8 cellular contexts compared by ENCODE assay signal in genomic region chr18:24014062-24014985, GRCh38. TPM values are rescaled to one million over a fixed set of nuclear protein-coding genes. Genes with fewer than 3 reads are reported as not detected.
A peak's percentile ranks its signal among the peaks of the same experiment; 100 is the strongest.
DNase-seq lines count a peak whose midpoint lies in the region; ATAC-seq and TF ChIP-seq lines count a peak whose summit lies in the region.

Gene TTC39C, plus strand, starts transcription at chr18:24014754. Its CDS starts 118 bp downstream, at chr18:24014872.

- DNase-seq in GF-D8 (lab: John Stamatoyannopoulos, UW) (peak; percentile 68), HCT116 (ENCODE audit: low read depth, low spot score) (peak; percentile 13), NCI-H1105 treated with DMSO at 0.1 percent for 48 hours (lab: John Stamatoyannopoulos, UW) (peak; percentile 36), WERI-Rb-1 (peak; percentile 72), MCF 10A (ENCODE audit: unreplicated experiment) (peak; percentile 70), islet precursor cell (peak; percentile 80), globus pallidus (ENCODE audit: low spot score) (no peak)
- peak; percentile 69 to 86 (median 83) for DNase-seq in stimulated activated CD4-positive, alpha-beta T cell treated with anti-CD3 and anti-CD28 coated beads, Interleukin-12 subunit alpha, Interleukin-12 subunit beta, amount 100 ng/mL, for 48 hours (ENCODE audit: low read depth in 2 of 3, low spot score in 1 of 3)

- H3K9me2 ChIP-seq in HCT116 (ENCODE audit: insufficient read depth): no peaks in the 10 kb centered on the region

- ATAC-seq in HCT116: peak; percentile 79

- H3K79me2 ChIP-seq in HCT116 (ENCODE audit: insufficient read depth, low read length): peaks cover 29% of the 10 kb centered on the region

- H3K36me3 ChIP-seq in HCT116 (ENCODE audit: control insufficient read depth in 1 of 2, insufficient read depth in 2 of 2, low read length in 2 of 2) (no peaks in the 10 kb centered on the region), WERI-Rb-1 (0 out of 2 replicates have a peak, but pooled peaks cover 3% of the 10 kb centered on the region)

- H3K9me3 ChIP-seq in HCT116 (ENCODE audit: control insufficient read depth in 1 of 2, insufficient read depth in 1 of 2, low read depth in 1 of 2, low read length in 2 of 2) (no peaks in the 10 kb centered on the region), WERI-Rb-1 (ENCODE audit: severe bottlenecking) (no peaks in the 10 kb centered on the region)

- TF ChIP-seq CTCF in HCT116 (IDR thresholded peaks at IDR 0.05 in 2 of 3, conservative IDR thresholded peaks at IDR 0.05 in 1 of 3; ENCODE audit: borderline replicate concordance in 1 of 3, insufficient read depth in 1 of 3, low read depth in 2 of 3, low read length in 2 of 3): no peak
- TF ChIP-seq CTCF in WERI-Rb-1 (IDR thresholded peaks at IDR 0.05; ENCODE audit: low read depth, low read length): no peak
- no peak for TF ChIP-seq CTCF in MCF 10A (IDR thresholded peaks at IDR 0.05; ENCODE audit: unreplicated experiment)

- H3K27me3 ChIP-seq in HCT116 (ENCODE audit: insufficient read depth, low read length) (no peaks in the 10 kb centered on the region), WERI-Rb-1 (ENCODE audit: insufficient read depth, low read depth, severe bottlenecking) (no peaks in the 10 kb centered on the region)

- no peaks in the 10 kb centered on the region for H3K9me3 Mint-ChIP-seq in MCF 10A (ENCODE audit: unreplicated experiment)

- BruUV-seq in HCT116 (replicated peaks; lab: Mats Ljungman, UMichigan) (no TSS peak), MCF 10A (replicated peaks; lab: Mats Ljungman, UMichigan) (TSS peak; percentile 37)

- H3K4me1 Mint-ChIP-seq in MCF 10A (ENCODE audit: insufficient read depth, unreplicated experiment): peaks cover 23% of the 10 kb centered on the region

- H3K27ac ChIP-seq in HCT116 (ENCODE audit: low read depth, low read length) (peak within 1 kb of the TSS; percentile 76), WERI-Rb-1 (peak within 1 kb of the TSS; percentile 62)

- POLR2A ChIA-PET in HCT116 (lab: Charles Lee) (interaction anchor here (1.8 kb wide), 1 partner anchor 62 kb away, joined by 4 read pairs; no protein-coding TSS in a partner anchor), MCF 10A (lab: Yijun Ruan, JAX) (interaction anchor here (0.5 to 7.1 kb wide), 13 partner anchors 8 to 383 kb away, joined by 3 to 65 read pairs (median 4); partner anchors contain the start of gene OSBPL1A)

- peaks cover 9 to 21% of the 10 kb centered on the region in 2 experiments; a peak in 3 of 4 replicates for H3K4me1 ChIP-seq in HCT116 (ENCODE audit: control insufficient read depth in 1 of 2, insufficient read depth in 2 of 2, low read length in 2 of 2)

- CTCF ChIA-PET in HCT116 (lab: Charles Lee): interaction anchor here (1.9 kb wide), 1 partner anchor 98 kb away, joined by 4 read pairs; no protein-coding TSS in a partner anchor
- CTCF ChIA-PET in MCF 10A (lab: Yijun Ruan, JAX): interaction anchor here (0.5 to 3.6 kb wide), 4 partner anchors 46 to 256 kb away, joined by 3 to 15 read pairs (median 4); no protein-coding TSS in a partner anchor

- H3K4me3 Mint-ChIP-seq in MCF 10A (ENCODE audit: unreplicated experiment): peak within 1 kb of the TSS; percentile 93

- peak; percentile 45 for TF ChIP-seq POLR2A in HCT116 (IDR thresholded peaks at IDR 0.05; ENCODE audit: borderline replicate concordance, extremely low read depth, insufficient read depth, insufficient read length)

- peaks cover 7% of the 10 kb centered on the region for H3K27me3 Mint-ChIP-seq in MCF 10A (ENCODE audit: insufficient read depth, unreplicated experiment)

- H3K4me2 ChIP-seq in HCT116 (ENCODE audit: low read length): peak within 1 kb of the TSS; percentile 95

- no peak within 1 kb of the TSS for H3K27ac Mint-ChIP-seq in MCF 10A (ENCODE audit: low read depth, unreplicated experiment)

- intact Hi-C loops in HCT116 (cut with micrococcal nuclease): loop anchor here (5.0 kb wide), 1 partner anchor 98 kb away; no protein-coding TSS in a partner anchor
- intact Hi-C loops in MCF 10A (cut with micrococcal nuclease): no loop called here

- TF ChIP-seq RAD21 in HCT116 (IDR thresholded peaks at IDR 0.05; ENCODE audit: low read depth): no peak

- H3K9ac ChIP-seq in HCT116 (ENCODE audit: low read length): peak within 1 kb of the TSS; percentile 81

- no peaks in the 10 kb centered on the region for H3K36me3 Mint-ChIP-seq in MCF 10A (ENCODE audit: insufficient read depth, unreplicated experiment)

- peak within 1 kb of the TSS; percentile 34 for H2AFZ ChIP-seq in HCT116 (ENCODE audit: low read depth, low read length, poor library complexity, severe bottlenecking)

- RAD21 ChIA-PET in HCT116 (lab: Charles Lee; ENCODE audit: low non-redundant PET in 1 of 2, low total read pairs in 2 of 2, uncharacterized antibody in 2 of 2, unreplicated experiment in 2 of 2): no interaction called here

- no peaks in the 10 kb centered on the region for H4K20me1 ChIP-seq in HCT116 (ENCODE audit: insufficient read depth)

- H3K4me3 ChIP-seq in HCT116 (replicated peaks in 1 of 2; ENCODE audit: low read depth in 1 of 2, low read length in 2 of 2) (peak within 1 kb of the TSS; percentile 77 to 85), WERI-Rb-1 (ENCODE audit: low read depth, low read length) (peak within 1 kb of the TSS; percentile 76)

TF ChIP-seq in HCT116, 20 proteins besides CTCF, POLR2A, EP300 and RAD21 (continues in another document):
- TF ChIP-seq ELF1 (IDR thresholded peaks at IDR 0.05; ENCODE audit: borderline replicate concordance, low read depth): no peak
- no peak for TF ChIP-seq JUND (IDR thresholded peaks at IDR 0.05)
- no peak for TF ChIP-seq TCF7L2 (IDR thresholded peaks at IDR 0.05; ENCODE audit: borderline replicate concordance, extremely low read depth, insufficient read depth, insufficient read length)
- TF ChIP-seq SIN3A (IDR thresholded peaks at IDR 0.05; ENCODE audit: low read depth): peak; percentile 40; the same call in 1 of the 2 replicates
- TF ChIP-seq ZFX (IDR thresholded peaks at IDR 0.05): peak; percentile 75
- no peak for TF ChIP-seq SRF (IDR thresholded peaks at IDR 0.05; ENCODE audit: low read depth)
- TF ChIP-seq YY1 (IDR thresholded peaks at IDR 0.05; ENCODE audit: extremely low read depth, insufficient replicate concordance, low read depth, low read length): no peak
- no peak for TF ChIP-seq ATF3 (IDR thresholded peaks at IDR 0.05)
- no peak for TF ChIP-seq SP1 (IDR thresholded peaks at IDR 0.05; ENCODE audit: low read depth)
- peak; percentile 67 for TF ChIP-seq POLR2AphosphoS5 (IDR thresholded peaks at IDR 0.05; ENCODE audit: low read depth, low read length)
- TF ChIP-seq MAX (IDR thresholded peaks at IDR 0.05): peak; percentile 25; the same call in 1 of the 2 replicates
- TF ChIP-seq EZH2 (IDR thresholded peaks at IDR 0.05): no peak
- no peak for TF ChIP-seq EZH2phosphoT487 (IDR thresholded peaks at IDR 0.05; ENCODE audit: borderline replicate concordance)
- TF ChIP-seq ZBTB33 (IDR thresholded peaks at IDR 0.05; ENCODE audit: extremely low read depth, insufficient replicate concordance, low read length): peak; percentile 38
- TF ChIP-seq CEBPB (IDR thresholded peaks at IDR 0.05; ENCODE audit: low read depth): no peak
- TF ChIP-seq ZNF274 (IDR thresholded peaks at IDR 0.05; ENCODE audit: low read depth, low read length): no peak
- TF ChIP-seq FOSL1 (IDR thresholded peaks at IDR 0.05; ENCODE audit: low read depth): no peak

RNA-seq across cellular contexts. Expression of gene TTC39C, which starts in this region (rescaled TPM):
- 24.8 TPM for total RNA-seq in HCT116 (2021; ENCODE audit: unreplicated experiment)
- polyA plus RNA-seq in HCT116 (2012): 10.2 and 11.7 TPM in 2 replicates
- total RNA-seq in MCF 10A (2022): 11.4 and 12.9 TPM in 2 replicates
